8 cellular contexts compared by ENCODE assay signal in genomic region chr17:77088455-77089117, GRCh38. TPM values are rescaled to one million over a fixed set of nuclear protein-coding genes. Genes with fewer than 3 reads are reported as not detected.
DNase-seq lines count a peak whose midpoint lies in the region; ATAC-seq and TF ChIP-seq lines count a peak whose summit lies in the region.

No MANE protein-coding gene starts in this region.

- H3K9me3 Mint-ChIP-seq in CD8-positive, alpha-beta memory T cell, result no peaks in the 10 kb centered on the region
- no peaks in the 10 kb centered on the region for H3K9me3 Mint-ChIP-seq in activated CD4-positive, alpha-beta memory T cell treated with anti-CD3 and anti-CD28 coated beads, Interleukin-2, amount 10 ng/mL, durations not matched to agents 7 days and 5 days

- DNase-seq in CD8-positive, alpha-beta memory T cell, result peak; percentile 78 to 92 (median 86)
- DNase-seq in HK-2 (ENCODE audit: unreplicated experiment), result peak; percentile 93
- DNase-seq in NCI-H82 (lab: John Stamatoyannopoulos, UW), result peak; percentile 99
- peak; percentile 91 for DNase-seq in activated CD4-positive, alpha-beta memory T cell treated with anti-CD3 and anti-CD28 coated beads, Interleukin-2, amount 10 ng/mL, durations not matched to agents 7 days and 5 days
- peak; percentile 97 for DNase-seq in ecto neural progenitor cell (ENCODE audit: low spot score)
- peak; percentile 93 for DNase-seq in lower lobe of right lung
- peak; percentile 67 to 72 (median 67) for DNase-seq in stimulated activated CD4-positive, alpha-beta T cell treated with anti-CD3 and anti-CD28 coated beads, TNF-alpha, amount 100 ng/mL, for 1 hour (ENCODE audit: low read depth in 3 of 3, low spot score in 1 of 3)

- peak; percentile 80 for TF ChIP-seq CTCF in lower lobe of right lung (IDR thresholded peaks at IDR 0.05)

- CTCF ChIA-PET in CD8-positive, alpha-beta memory T cell (lab: Charles Lee), result interaction anchor here (0.6 to 5.7 kb wide), 14 partner anchors 9 to 714 kb away, joined by 3 to 41 read pairs (median 5); partner anchors contain the start of genes MGAT5B and SEC14L1
- CTCF ChIA-PET in activated CD4-positive, alpha-beta memory T cell treated with anti-CD3 and anti-CD28 coated beads, Interleukin-2, amount 10 ng/mL, durations not matched to agents 7 days and 5 days (lab: Charles Lee), result interaction anchor here (0.9 to 3.7 kb wide), 15 partner anchors 10 to 272 kb away, joined by 3 to 25 read pairs (median 7); partner anchors contain the start of gene SEC14L1

- peaks cover 3 to 6% of the 10 kb centered on the region in 2 donors for H3K27me3 Mint-ChIP-seq in CD8-positive, alpha-beta memory T cell
- H3K27me3 Mint-ChIP-seq in activated CD4-positive, alpha-beta memory T cell treated with anti-CD3 and anti-CD28 coated beads, Interleukin-2, amount 10 ng/mL, durations not matched to agents 7 days and 5 days, result peaks cover 1% of the 10 kb centered on the region

- ATAC-seq in GM19452 (IDR thresholded peaks at IDR 0.05; ENCODE audit: unreplicated experiment), result peak; percentile 84
- ATAC-seq in lower lobe of right lung, result peak; percentile 94

- H3K36me3 ChIP-seq in CD8-positive, alpha-beta memory T cell (ENCODE audit: insufficient read depth, low read length), result peaks cover 21% of the 10 kb centered on the region
- H3K36me3 ChIP-seq in lower lobe of right lung, result peaks cover 36% of the 10 kb centered on the region

- peaks cover 3% of the 10 kb centered on the region for H3K27me3 ChIP-seq in CD8-positive, alpha-beta memory T cell (ENCODE audit: insufficient read depth, low read length, poor library complexity, severe bottlenecking)
- H3K27me3 ChIP-seq in lower lobe of right lung (ENCODE audit: low read depth), result peaks cover 5% of the 10 kb centered on the region

- H3K27ac Mint-ChIP-seq in CD8-positive, alpha-beta memory T cell, result peak overlapping the region; percentile 94 to 99 (median 98)
- H3K27ac Mint-ChIP-seq in activated CD4-positive, alpha-beta memory T cell treated with anti-CD3 and anti-CD28 coated beads, Interleukin-2, amount 10 ng/mL, durations not matched to agents 7 days and 5 days, result peak overlapping the region; percentile 95

- H3K9me3 ChIP-seq in CD8-positive, alpha-beta memory T cell (ENCODE audit: low read length), result no peaks in the 10 kb centered on the region
- H3K9me3 ChIP-seq in lower lobe of right lung, result no peaks in the 10 kb centered on the region

- peaks cover 45 to 61% (median 57%) of the 10 kb centered on the region in 3 donors for H3K4me1 Mint-ChIP-seq in CD8-positive, alpha-beta memory T cell
- peaks cover 59% of the 10 kb centered on the region for H3K4me1 Mint-ChIP-seq in activated CD4-positive, alpha-beta memory T cell treated with anti-CD3 and anti-CD28 coated beads, Interleukin-2, amount 10 ng/mL, durations not matched to agents 7 days and 5 days

- H3K27ac ChIP-seq in CD8-positive, alpha-beta memory T cell (ENCODE audit: low read depth, low read length), result peak overlapping the region; percentile 88
- H3K27ac ChIP-seq in lower lobe of right lung, result peak overlapping the region; percentile 92

- intact Hi-C loops in lower lobe of right lung (cut with DNase I), result loop anchor here (5.0 kb wide), 1 partner anchor 159 kb away; no protein-coding TSS in a partner anchor

- peaks cover 10 to 43% (median 11%) of the 10 kb centered on the region in 3 donors for H3K36me3 Mint-ChIP-seq in CD8-positive, alpha-beta memory T cell
- peaks cover 43% of the 10 kb centered on the region for H3K36me3 Mint-ChIP-seq in activated CD4-positive, alpha-beta memory T cell treated with anti-CD3 and anti-CD28 coated beads, Interleukin-2, amount 10 ng/mL, durations not matched to agents 7 days and 5 days (ENCODE audit: low read depth)

- H3K4me1 ChIP-seq in CD8-positive, alpha-beta memory T cell (ENCODE audit: insufficient read depth, low read length), result peaks cover 28% of the 10 kb centered on the region
- H3K4me1 ChIP-seq in lower lobe of right lung, result peaks cover 58% of the 10 kb centered on the region

- POLR2A ChIA-PET in CD8-positive, alpha-beta memory T cell (lab: Charles Lee), result interaction anchor here (0.5 to 1.6 kb wide), 5 partner anchors 40 to 870 kb away, joined by 3 to 19 read pairs (median 5); partner anchors contain the start of genes MFSD11, SEC14L1, SRSF2 and TNRC6C
- POLR2A ChIA-PET in activated CD4-positive, alpha-beta memory T cell treated with anti-CD3 and anti-CD28 coated beads, Interleukin-2, amount 10 ng/mL, durations not matched to agents 7 days and 5 days (lab: Charles Lee), result interaction anchor here (0.8 to 4.8 kb wide), 15 partner anchors 14 to 870 kb away, joined by 3 to 51 read pairs (median 5); partner anchors contain the start of genes JMJD6, METTL23, SEC14L1 and SRSF2

- peak overlapping the region; percentile 90 to 99 (median 98) for H3K4me3 Mint-ChIP-seq in CD8-positive, alpha-beta memory T cell
- H3K4me3 Mint-ChIP-seq in activated CD4-positive, alpha-beta memory T cell treated with anti-CD3 and anti-CD28 coated beads, Interleukin-2, amount 10 ng/mL, durations not matched to agents 7 days and 5 days, result peak overlapping the region; percentile 91

- peak overlapping the region; percentile 80 for H3K4me3 ChIP-seq in CD8-positive, alpha-beta memory T cell (ENCODE audit: low read length)
- H3K4me3 ChIP-seq in lower lobe of right lung, result peak overlapping the region; percentile 81

RNA-seq across cellular contexts. Expression of gene SEC14L1, which starts 52.2 kb away (rescaled TPM):
- total RNA-seq in CD8-positive, alpha-beta memory T cell, result 10 to 100 TPM; 73.3 to 75.6 TPM
- polyA plus RNA-seq in CD8-positive, alpha-beta memory T cell, result 9.5 TPM
- total RNA-seq in activated CD4-positive, alpha-beta memory T cell treated with anti-CD3 and anti-CD28 coated beads, Interleukin-2, amount 10 ng/mL, durations not matched to agents 7 days and 5 days, result 10 to 100 TPM; 77.2 to 82.2 TPM
- total RNA-seq in lower lobe of right lung, result 146 TPM

Comparison
In these comparisons a context has a peak if more than half of its experiments do, and no peak if none do; other contexts are left out.
1. Peak in every context shown above with its lines: DNase-seq, ATAC-seq, H3K4me3 ChIP-seq and H3K27ac ChIP-seq.